8 cellular contexts compared by ENCODE assay signal in the genomic region with DNA sequence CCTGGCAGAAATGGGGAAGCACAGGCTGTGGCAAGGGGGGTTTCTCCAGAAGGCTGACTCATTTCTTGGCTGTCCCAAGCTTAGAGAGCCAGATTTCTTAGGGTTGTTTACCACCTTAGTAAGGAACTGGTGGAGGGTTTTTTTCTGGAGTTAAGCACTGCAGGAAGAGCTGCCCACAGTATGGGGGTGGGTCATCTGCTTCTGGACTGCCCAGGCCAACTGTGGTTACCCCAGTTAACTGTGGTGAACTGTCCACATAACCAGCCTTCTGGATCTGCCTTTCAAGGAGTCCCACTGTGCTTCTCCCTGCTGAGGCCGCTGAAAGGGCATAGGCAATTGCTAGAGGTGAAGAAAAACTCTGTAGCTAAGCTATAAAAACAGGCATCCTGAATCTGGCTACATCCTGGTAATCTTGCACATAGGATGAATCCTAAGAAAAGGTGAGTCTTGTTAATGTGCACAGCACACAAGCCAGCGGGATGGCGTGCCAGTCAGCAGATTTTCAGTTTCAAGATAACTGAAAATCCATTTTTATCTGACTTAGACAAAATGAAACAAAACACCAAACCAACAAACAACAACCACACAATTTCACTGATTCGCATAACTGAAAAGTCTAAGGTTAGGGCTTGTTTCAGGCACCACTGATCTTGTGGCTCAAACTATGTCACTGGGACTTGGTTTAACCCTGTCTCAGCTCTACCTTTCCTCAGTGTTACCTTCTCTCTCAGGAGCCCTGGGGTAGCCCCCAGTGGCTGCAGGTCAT. TPM values are rescaled to one million over a fixed set of nuclear protein-coding genes. Genes with fewer than 3 reads are reported as not detected.
DNase-seq lines count a peak whose midpoint lies in the region; ATAC-seq and TF ChIP-seq lines count a peak whose summit lies in the region.

No MANE protein-coding gene starts in this region.

- DNase-seq in CD1c-positive myeloid dendritic cell (ENCODE audit: extremely low spot score) (peak; percentile 85), tibial nerve (ENCODE audit: low spot score in 2 of 2) (no peak), NCI-H748 (lab: John Stamatoyannopoulos, UW; ENCODE audit: unreplicated experiment) (no peak)
- no peak for DNase-seq in activated CD8-positive, alpha-beta memory T cell treated with anti-CD3 and anti-CD28 coated beads for 24 hours

- H3K36me3 ChIP-seq in tibial nerve = no peaks in the 10 kb centered on the region

- TF ChIP-seq POLR2A in tibial nerve (IDR thresholded peaks at IDR 0.05) = no peak

- H3K27ac Mint-ChIP-seq in activated naive CD8-positive, alpha-beta T cell = peak overlapping the region; percentile 55
- peak overlapping the region; percentile 85 for H3K27ac Mint-ChIP-seq in stimulated activated naive CD8-positive, alpha-beta T cell treated with anti-CD3 and anti-CD28 coated beads, Interleukin-15, Interleukin-2, amounts not matched to agents 100 ng/mL and 50 ng/mL, for 24 hours

- peaks cover 14% of the 10 kb centered on the region for H3K4me1 Mint-ChIP-seq in activated naive CD8-positive, alpha-beta T cell (ENCODE audit: low read depth)
- peaks cover 29% of the 10 kb centered on the region for H3K4me1 Mint-ChIP-seq in stimulated activated naive CD8-positive, alpha-beta T cell treated with anti-CD3 and anti-CD28 coated beads, Interleukin-15, Interleukin-2, amounts not matched to agents 100 ng/mL and 50 ng/mL, for 24 hours (ENCODE audit: low read depth)

- H3K4me1 ChIP-seq in tibial nerve = peaks cover 0 to 5% (median 0%) of the 10 kb centered on the region in 4 donors

- no peak overlapping the region for H3K4me3 ChIP-seq in tibial nerve

- no peak for TF ChIP-seq EP300 in tibial nerve (IDR thresholded peaks at IDR 0.05)

- H3K9me3 ChIP-seq in tibial nerve = peaks cover 0 to 19% (median 0%) of the 10 kb centered on the region in 4 donors

- H3K4me3 Mint-ChIP-seq in activated naive CD8-positive, alpha-beta T cell = peak overlapping the region; percentile 4
- peak overlapping the region; percentile 42 for H3K4me3 Mint-ChIP-seq in stimulated activated naive CD8-positive, alpha-beta T cell treated with anti-CD3 and anti-CD28 coated beads, Interleukin-15, Interleukin-2, amounts not matched to agents 100 ng/mL and 50 ng/mL, for 24 hours

- 79 to 81% methylated on average over 4 of the region's 4 CpGs for WGBS in tibial nerve, 2 donors

- H3K9me3 Mint-ChIP-seq in activated naive CD8-positive, alpha-beta T cell (ENCODE audit: low read depth) = no peaks in the 10 kb centered on the region
- peaks cover 10% of the 10 kb centered on the region for H3K9me3 Mint-ChIP-seq in stimulated activated naive CD8-positive, alpha-beta T cell treated with anti-CD3 and anti-CD28 coated beads, Interleukin-15, Interleukin-2, amounts not matched to agents 100 ng/mL and 50 ng/mL, for 24 hours

- H3K36me3 Mint-ChIP-seq in activated naive CD8-positive, alpha-beta T cell = no peaks in the 10 kb centered on the region
- peaks cover 15% of the 10 kb centered on the region for H3K36me3 Mint-ChIP-seq in stimulated activated naive CD8-positive, alpha-beta T cell treated with anti-CD3 and anti-CD28 coated beads, Interleukin-15, Interleukin-2, amounts not matched to agents 100 ng/mL and 50 ng/mL, for 24 hours (ENCODE audit: low read depth)

- peaks cover 0 to 9% of the 10 kb centered on the region in 2 donors for H3K27me3 ChIP-seq in tibial nerve

- TF ChIP-seq CTCF in tibial nerve (IDR thresholded peaks at IDR 0.05) = no peak

- no peak overlapping the region for H3K27ac ChIP-seq in tibial nerve

- peaks cover 2% of the 10 kb centered on the region for H3K27me3 Mint-ChIP-seq in activated naive CD8-positive, alpha-beta T cell
- no peaks in the 10 kb centered on the region for H3K27me3 Mint-ChIP-seq in stimulated activated naive CD8-positive, alpha-beta T cell treated with anti-CD3 and anti-CD28 coated beads, Interleukin-15, Interleukin-2, amounts not matched to agents 100 ng/mL and 50 ng/mL, for 24 hours

- ATAC-seq in GM19455 (IDR thresholded peaks at IDR 0.05; ENCODE audit: unreplicated experiment) (peak; percentile 77), HG03442 (IDR thresholded peaks at IDR 0.05; ENCODE audit: unreplicated experiment) (peak; percentile 66)

RNA-seq across cellular contexts. Expression of a gene that starts 21.6 kb away (rescaled TPM):
- 10 to 100 TPM in 1 of 4 donors, 1 to 10 TPM in 3; 2.0 to 10.5 (median 6.3) TPM for total RNA-seq in tibial nerve
